Comparison of ENCODE assay signal across 16 cellular contexts in the genomic region with DNA sequence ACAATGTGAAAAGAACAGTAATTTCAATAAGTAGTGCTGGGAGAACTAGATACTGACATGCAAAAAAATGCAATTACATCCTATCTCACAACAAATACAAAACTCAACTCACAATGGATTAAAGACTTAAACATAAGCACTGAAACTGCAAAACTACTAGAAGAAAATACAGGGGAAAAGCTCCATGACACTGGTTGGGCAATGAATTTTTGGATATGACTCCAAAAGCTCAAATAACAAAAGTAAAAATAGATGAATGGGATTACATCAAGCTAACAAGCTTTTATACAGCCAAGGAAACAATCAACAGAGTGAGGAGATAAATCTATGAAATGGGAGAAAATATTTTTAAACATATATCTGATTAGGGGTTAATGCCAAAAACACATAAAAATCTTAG. TPM values are rescaled to one million over a fixed set of nuclear protein-coding genes. Genes with fewer than 3 reads are reported as not detected.
DNase-seq lines count a peak whose midpoint lies in the region; ATAC-seq and TF ChIP-seq lines count a peak whose summit lies in the region.
"Had no signal": no experiment of that assay in that cellular context is flagged by ENCODE, and none has a peak within 500 bp of the region (broad histone marks: within the 10 kb centered on the region; RNA-seq: fewer than 3 reads in every experiment).

No MANE protein-coding gene starts in this region.

- H3K27me3 Mint-ChIP-seq in activated T-cell treated with anti-CD3 and anti-CD28 coated beads, Interleukin-2, amount 50 U/mL, for 24 hours, result no peaks in the 10 kb centered on the region
- no peaks in the 10 kb centered on the region for H3K27me3 Mint-ChIP-seq in MCF 10A (ENCODE audit: insufficient read depth, unreplicated experiment)
- no peaks in the 10 kb centered on the region for H3K27me3 Mint-ChIP-seq in central memory CD8-positive, alpha-beta T cell
- H3K27me3 Mint-ChIP-seq: CD4-positive, alpha-beta T cell had no signal

- no peak overlapping the region for H3K9ac ChIP-seq in mammary epithelial cell (ENCODE audit: insufficient read depth, low read length)

- no peaks in the 10 kb centered on the region for H3K27me3 ChIP-seq in mammary epithelial cell (ENCODE audit: insufficient read depth, low read length)

- intact Hi-C loops in MCF 10A (cut with micrococcal nuclease), result no loop called here
- intact Hi-C loops in mammary epithelial cell (cut with micrococcal nuclease), result no loop called here

- peaks cover 49% of the 10 kb centered on the region for H3K4me1 Mint-ChIP-seq in activated T-cell treated with anti-CD3 and anti-CD28 coated beads, Interleukin-2, amount 50 U/mL, for 24 hours (ENCODE audit: low read depth)
- H3K4me1 Mint-ChIP-seq in MCF 10A (ENCODE audit: insufficient read depth, unreplicated experiment), result peaks cover 32% of the 10 kb centered on the region
- peaks cover 43% of the 10 kb centered on the region for H3K4me1 Mint-ChIP-seq in central memory CD8-positive, alpha-beta T cell

- H3K9me3 ChIP-seq in mammary epithelial cell (replicated peaks; ENCODE audit: insufficient read depth, low read length), result no peaks in the 10 kb centered on the region
- H3K9me3 ChIP-seq: A549, Caco-2 had no signal

- no peak for DNase-seq in activated T-cell treated with anti-CD3 and anti-CD28 coated beads, Interleukin-2, amount 50 U/mL, for 24 hours
- DNase-seq in activated T-cell treated with anti-CD3 and anti-CD28 coated beads for 4 hours (no peak), MCF 10A (ENCODE audit: unreplicated experiment) (no peak), mammary epithelial cell (no peak), NCI-H128 (lab: John Stamatoyannopoulos, UW; ENCODE audit: unreplicated experiment) (no peak), SKM-1 treated with dmso at 0.1 percent for 144 hours (lab: John Stamatoyannopoulos, UW; ENCODE audit: unreplicated experiment) (no peak)
- DNase-seq in central memory CD8-positive, alpha-beta T cell (ENCODE audit: low spot score in 2 of 2), result no peak
- DNase-seq: AML-193; Caco-2; CD4-positive, alpha-beta T cell; GDM1; HCEC 1CT had no signal

- no peak overlapping the region for H3K4me2 ChIP-seq in mammary epithelial cell (ENCODE audit: insufficient read depth, low read depth, low read length)
- H3K4me2 ChIP-seq: A549, GM23338 had no signal

- no peak overlapping the region for H3K4me3 ChIP-seq in mammary epithelial cell (replicated peaks in 1 of 3; ENCODE audit: insufficient read depth in 1 of 3, low read depth in 2 of 3, low read length in 3 of 3)
- H3K4me3 ChIP-seq: A549, GM23338 had no signal

- no peak overlapping the region for H3K4me3 Mint-ChIP-seq in activated T-cell treated with anti-CD3 and anti-CD28 coated beads, Interleukin-2, amount 50 U/mL, for 24 hours
- H3K4me3 Mint-ChIP-seq in MCF 10A (ENCODE audit: unreplicated experiment), result no peak overlapping the region
- no peak overlapping the region for H3K4me3 Mint-ChIP-seq in central memory CD8-positive, alpha-beta T cell
- H3K4me3 Mint-ChIP-seq: CD4-positive, alpha-beta T cell; GM23338 had no signal

- BruUV-seq in MCF 10A (replicated peaks; lab: Mats Ljungman, UMichigan) (no TSS peak), mammary epithelial cell (replicated peaks; lab: Mats Ljungman, UMichigan) (no TSS peak)

- H3K36me3 ChIP-seq in mammary epithelial cell (ENCODE audit: insufficient read depth, low read length), result no peaks in the 10 kb centered on the region

- H3K9me3 Mint-ChIP-seq in activated T-cell treated with anti-CD3 and anti-CD28 coated beads, Interleukin-2, amount 50 U/mL, for 24 hours, result peaks cover 13% of the 10 kb centered on the region
- peaks cover 10% of the 10 kb centered on the region for H3K9me3 Mint-ChIP-seq in MCF 10A (ENCODE audit: unreplicated experiment)
- no peaks in the 10 kb centered on the region for H3K9me3 Mint-ChIP-seq in central memory CD8-positive, alpha-beta T cell
- H3K9me3 Mint-ChIP-seq: GM23338 had no signal

- CTCF ChIA-PET in MCF 10A (lab: Yijun Ruan, JAX), result no interaction called here
- CTCF ChIA-PET in mammary epithelial cell (lab: Charles Lee; ENCODE audit: low non-redundant PET), result no interaction called here

- peak overlapping the region; percentile 38 for H3K27ac Mint-ChIP-seq in activated T-cell treated with anti-CD3 and anti-CD28 coated beads, Interleukin-2, amount 50 U/mL, for 24 hours
- peak overlapping the region; percentile 36 for H3K27ac Mint-ChIP-seq in MCF 10A (ENCODE audit: low read depth, unreplicated experiment)
- peak overlapping the region; percentile 4 for H3K27ac Mint-ChIP-seq in central memory CD8-positive, alpha-beta T cell (ENCODE audit: low read depth)
- H3K27ac Mint-ChIP-seq: CD4-positive, alpha-beta T cell; GM23338 had no signal

- POLR2A ChIA-PET in MCF 10A (lab: Yijun Ruan, JAX), result interaction anchor here (0.6 to 1.4 kb wide), 3 partner anchors 28 to 893 kb away, joined by 3 to 4 read pairs (median 3); no protein-coding TSS in a partner anchor

- H2AFZ ChIP-seq in mammary epithelial cell (ENCODE audit: low read depth, low read length), result no peak overlapping the region
- H2AFZ ChIP-seq: GM23338 had no signal

- no peak for TF ChIP-seq CTCF in MCF 10A (IDR thresholded peaks at IDR 0.05; ENCODE audit: unreplicated experiment)
- TF ChIP-seq CTCF in mammary epithelial cell (conservative IDR thresholded peaks at IDR 0.05 in 1 of 2, IDR thresholded peaks at IDR 0.05 in 1 of 2; ENCODE audit: extremely low read depth in 1 of 2, insufficient read depth in 1 of 2, low read depth in 1 of 2, low read length in 2 of 2), result no peak

- peaks cover 73% of the 10 kb centered on the region for H3K36me3 Mint-ChIP-seq in activated T-cell treated with anti-CD3 and anti-CD28 coated beads, Interleukin-2, amount 50 U/mL, for 24 hours (ENCODE audit: low read depth)
- peaks cover 33% of the 10 kb centered on the region for H3K36me3 Mint-ChIP-seq in MCF 10A (ENCODE audit: insufficient read depth, unreplicated experiment)
- H3K36me3 Mint-ChIP-seq in central memory CD8-positive, alpha-beta T cell (ENCODE audit: insufficient read depth), result peaks cover 15% of the 10 kb centered on the region

- dilution Hi-C loops in mammary epithelial cell (cut with HindIII; ENCODE audit: low sequenced_read_pairs), result no loop called here

- ATAC-seq in central memory CD8-positive, alpha-beta T cell (replicated peaks; ENCODE audit: extremely low read depth, poor library complexity, severe bottlenecking), result no peak
- ATAC-seq: A549, GM23338 had no signal

- no peak overlapping the region for H3K27ac ChIP-seq in mammary epithelial cell (ENCODE audit: insufficient read depth, low read depth, low read length)
- H3K27ac ChIP-seq: 22Rv1, A549, C4-2B had no signal

- in situ Hi-C loops in mammary epithelial cell (cut with MboI; ENCODE audit: low sequenced_read_pairs in 2 of 2), result no loop called here

- H4K20me1 ChIP-seq in mammary epithelial cell (ENCODE audit: insufficient read depth, low read length), result no peaks in the 10 kb centered on the region

- peaks cover 95% of the 10 kb centered on the region for H3K79me2 ChIP-seq in mammary epithelial cell (ENCODE audit: insufficient read depth, low read length)

- peaks cover 8% of the 10 kb centered on the region for H3K4me1 ChIP-seq in mammary epithelial cell (ENCODE audit: insufficient read depth, low read length)
- H3K4me1 ChIP-seq: Caco-2 had no signal

RNA-seq across cellular contexts. Expression of a gene that starts 53.1 kb away (rescaled TPM):
- total RNA-seq in MCF 10A (2022) (62.8 and 65.7 TPM in 2 replicates), mammary epithelial cell (10 to 100 TPM; 66.2 to 70.6 TPM)
- polyA plus RNA-seq in mammary epithelial cell, result 41.9 TPM
- polyA minus RNA-seq in mammary epithelial cell, result 105 TPM
